Comparison of ENCODE assay signal across 1 cellular context in the genomic region with DNA sequence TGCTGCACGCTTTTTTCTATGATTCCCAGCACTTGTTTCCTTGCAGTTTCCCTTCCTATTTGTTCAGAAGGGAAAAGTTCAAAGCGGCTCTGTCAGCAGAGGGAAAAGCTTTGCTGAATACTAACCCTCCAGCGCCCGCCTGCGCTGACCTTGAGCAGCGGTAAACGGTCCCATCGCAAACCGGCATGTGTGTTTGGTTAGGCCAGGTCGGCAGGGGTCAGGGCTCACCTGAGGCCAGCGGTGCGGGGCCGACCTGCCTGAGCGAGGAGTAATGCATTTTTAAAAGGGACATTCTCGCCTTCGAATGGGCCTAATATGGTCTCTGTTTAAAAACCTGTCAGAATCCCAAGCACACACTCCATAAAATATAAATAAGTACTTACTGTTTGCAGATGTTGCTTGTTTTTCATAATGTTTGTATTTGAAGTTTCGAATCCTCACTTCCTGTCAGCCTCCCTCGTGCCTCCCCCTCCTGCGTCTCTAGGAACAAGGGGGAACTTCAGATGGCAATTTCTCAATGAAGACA.
A peak's percentile ranks its signal among the peaks of the same experiment; 100 is the strongest.
TF ChIP-seq lines count a peak whose summit lies in the region.

No MANE protein-coding gene starts in this region.

TF ChIP-seq in HepG2, 621 proteins besides CTCF, POLR2A, EP300 and RAD21 (continued from another document and continues in another):
- no peak; the same call in 1 of the 2 replicates for TF ChIP-seq JDP2 (CRISPR knock-in tag; IDR thresholded peaks at IDR 0.05; ENCODE audit: borderline replicate concordance)
- TF ChIP-seq, protein P1, sequence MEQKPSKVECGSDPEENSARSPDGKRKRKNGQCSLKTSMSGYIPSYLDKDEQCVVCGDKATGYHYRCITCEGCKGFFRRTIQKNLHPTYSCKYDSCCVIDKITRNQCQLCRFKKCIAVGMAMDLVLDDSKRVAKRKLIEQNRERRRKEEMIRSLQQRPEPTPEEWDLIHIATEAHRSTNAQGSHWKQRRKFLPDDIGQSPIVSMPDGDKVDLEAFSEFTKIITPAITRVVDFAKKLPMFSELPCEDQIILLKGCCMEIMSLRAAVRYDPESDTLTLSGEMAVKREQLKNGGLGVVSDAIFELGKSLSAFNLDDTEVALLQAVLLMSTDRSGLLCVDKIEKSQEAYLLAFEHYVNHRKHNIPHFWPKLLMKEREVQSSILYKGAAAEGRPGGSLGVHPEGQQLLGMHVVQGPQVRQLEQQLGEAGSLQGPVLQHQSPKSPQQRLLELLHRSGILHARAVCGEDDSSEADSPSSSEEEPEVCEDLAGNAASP (CRISPR knock-in tag; IDR thresholded peaks at IDR 0.05; ENCODE audit: borderline replicate concordance), result peak; percentile 100
- peak; percentile 68; the same call in 1 of the 2 replicates for TF ChIP-seq ZNF230 (CRISPR knock-in tag; IDR thresholded peaks at IDR 0.05)
- TF ChIP-seq, protein P2, sequence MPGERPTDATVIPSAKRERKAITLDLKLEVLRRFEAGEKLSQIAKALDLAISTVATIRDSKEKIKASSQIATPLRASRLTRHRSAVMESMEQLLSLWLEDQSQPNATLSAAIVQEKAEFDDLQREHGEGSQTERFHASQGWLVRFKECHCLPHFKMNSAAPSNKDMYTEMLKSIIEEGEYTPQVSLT (CRISPR knock-in tag; IDR thresholded peaks at IDR 0.05; ENCODE audit: borderline replicate concordance, low read depth), result no peak
- TF ChIP-seq ZNF644 (CRISPR knock-in tag; IDR thresholded peaks at IDR 0.05; ENCODE audit: low read depth), result peak; percentile 73
- TF ChIP-seq CBX2 (IDR thresholded peaks at IDR 0.05; ENCODE audit: low read depth, low read length), result no peak
- no peak for TF ChIP-seq CBX2 (CRISPR knock-in tag; IDR thresholded peaks at IDR 0.05; ENCODE audit: low read depth)
- TF ChIP-seq KLF9 (CRISPR knock-in tag; IDR thresholded peaks at IDR 0.05; ENCODE audit: low read depth), result no peak
- TF ChIP-seq ZNF775 (CRISPR knock-in tag; IDR thresholded peaks at IDR 0.05; ENCODE audit: borderline replicate concordance), result peak; percentile 78; the same call in 1 of the 2 replicates
- TF ChIP-seq RCOR2 (CRISPR knock-in tag; IDR thresholded peaks at IDR 0.05), result 0 out of 2 replicates have a peak, but pooled peaks have one; percentile 49
- TF ChIP-seq, protein P3, sequence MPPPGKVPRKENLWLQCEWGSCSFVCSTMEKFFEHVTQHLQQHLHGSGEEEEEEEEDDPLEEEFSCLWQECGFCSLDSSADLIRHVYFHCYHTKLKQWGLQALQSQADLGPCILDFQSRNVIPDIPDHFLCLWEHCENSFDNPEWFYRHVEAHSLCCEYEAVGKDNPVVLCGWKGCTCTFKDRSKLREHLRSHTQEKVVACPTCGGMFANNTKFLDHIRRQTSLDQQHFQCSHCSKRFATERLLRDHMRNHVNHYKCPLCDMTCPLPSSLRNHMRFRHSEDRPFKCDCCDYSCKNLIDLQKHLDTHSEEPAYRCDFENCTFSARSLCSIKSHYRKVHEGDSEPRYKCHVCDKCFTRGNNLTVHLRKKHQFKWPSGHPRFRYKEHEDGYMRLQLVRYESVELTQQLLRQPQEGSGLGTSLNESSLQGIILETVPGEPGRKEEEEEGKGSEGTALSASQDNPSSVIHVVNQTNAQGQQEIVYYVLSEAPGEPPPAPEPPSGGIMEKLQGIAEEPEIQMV (CRISPR knock-in tag; IDR thresholded peaks at IDR 0.05; ENCODE audit: low read depth), result peak; percentile 78; the same call in 1 of the 2 replicates
- TF ChIP-seq AHR (CRISPR knock-in tag; IDR thresholded peaks at IDR 0.05), result peak; percentile 60; the same call in 1 of the 2 replicates
- TF ChIP-seq ZNF720 (CRISPR knock-in tag; IDR thresholded peaks at IDR 0.05), result no peak
- TF ChIP-seq, protein P4, sequence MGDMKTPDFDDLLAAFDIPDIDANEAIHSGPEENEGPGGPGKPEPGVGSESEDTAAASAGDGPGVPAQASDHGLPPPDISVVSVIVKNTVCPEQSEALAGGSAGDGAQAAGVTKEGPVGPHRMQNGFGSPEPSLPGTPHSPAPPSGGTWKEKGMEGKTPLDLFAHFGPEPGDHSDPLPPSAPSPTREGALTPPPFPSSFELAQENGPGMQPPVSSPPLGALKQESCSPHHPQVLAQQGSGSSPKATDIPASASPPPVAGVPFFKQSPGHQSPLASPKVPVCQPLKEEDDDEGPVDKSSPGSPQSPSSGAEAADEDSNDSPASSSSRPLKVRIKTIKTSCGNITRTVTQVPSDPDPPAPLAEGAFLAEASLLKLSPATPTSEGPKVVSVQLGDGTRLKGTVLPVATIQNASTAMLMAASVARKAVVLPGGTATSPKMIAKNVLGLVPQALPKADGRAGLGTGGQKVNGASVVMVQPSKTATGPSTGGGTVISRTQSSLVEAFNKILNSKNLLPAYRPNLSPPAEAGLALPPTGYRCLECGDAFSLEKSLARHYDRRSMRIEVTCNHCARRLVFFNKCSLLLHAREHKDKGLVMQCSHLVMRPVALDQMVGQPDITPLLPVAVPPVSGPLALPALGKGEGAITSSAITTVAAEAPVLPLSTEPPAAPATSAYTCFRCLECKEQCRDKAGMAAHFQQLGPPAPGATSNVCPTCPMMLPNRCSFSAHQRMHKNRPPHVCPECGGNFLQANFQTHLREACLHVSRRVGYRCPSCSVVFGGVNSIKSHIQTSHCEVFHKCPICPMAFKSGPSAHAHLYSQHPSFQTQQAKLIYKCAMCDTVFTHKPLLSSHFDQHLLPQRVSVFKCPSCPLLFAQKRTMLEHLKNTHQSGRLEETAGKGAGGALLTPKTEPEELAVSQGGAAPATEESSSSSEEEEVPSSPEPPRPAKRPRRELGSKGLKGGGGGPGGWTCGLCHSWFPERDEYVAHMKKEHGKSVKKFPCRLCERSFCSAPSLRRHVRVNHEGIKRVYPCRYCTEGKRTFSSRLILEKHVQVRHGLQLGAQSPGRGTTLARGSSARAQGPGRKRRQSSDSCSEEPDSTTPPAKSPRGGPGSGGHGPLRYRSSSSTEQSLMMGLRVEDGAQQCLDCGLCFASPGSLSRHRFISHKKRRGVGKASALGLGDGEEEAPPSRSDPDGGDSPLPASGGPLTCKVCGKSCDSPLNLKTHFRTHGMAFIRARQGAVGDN (CRISPR knock-in tag; IDR thresholded peaks at IDR 0.05), result peak; percentile 99
- TF ChIP-seq, protein P5, sequence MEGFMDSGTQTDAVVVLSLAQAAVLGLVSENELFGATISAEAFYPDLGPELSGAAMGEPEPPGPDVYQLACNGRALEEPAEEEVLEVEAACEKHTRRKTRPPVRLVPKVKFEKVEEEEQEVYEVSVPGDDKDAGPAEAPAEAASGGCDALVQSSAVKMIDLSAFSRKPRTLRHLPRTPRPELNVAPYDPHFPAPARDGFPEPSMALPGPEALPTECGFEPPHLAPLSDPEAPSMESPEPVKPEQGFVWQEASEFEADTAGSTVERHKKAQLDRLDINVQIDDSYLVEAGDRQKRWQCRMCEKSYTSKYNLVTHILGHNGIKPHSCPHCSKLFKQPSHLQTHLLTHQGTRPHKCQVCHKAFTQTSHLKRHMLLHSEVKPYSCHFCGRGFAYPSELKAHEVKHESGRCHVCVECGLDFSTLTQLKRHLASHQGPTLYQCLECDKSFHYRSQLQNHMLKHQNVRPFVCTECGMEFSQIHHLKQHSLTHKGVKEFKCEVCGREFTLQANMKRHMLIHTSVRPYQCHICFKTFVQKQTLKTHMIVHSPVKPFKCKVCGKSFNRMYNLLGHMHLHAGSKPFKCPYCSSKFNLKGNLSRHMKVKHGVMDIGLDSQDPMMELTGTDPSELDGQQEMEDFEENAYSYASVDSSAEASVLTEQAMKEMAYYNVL (CRISPR knock-in tag; IDR thresholded peaks at IDR 0.05; ENCODE audit: borderline replicate concordance), result peak; percentile 100
- TF ChIP-seq ZNF30 (CRISPR knock-in tag; IDR thresholded peaks at IDR 0.05), result no peak
- no peak for TF ChIP-seq ZNF567 (CRISPR knock-in tag; IDR thresholded peaks at IDR 0.05; ENCODE audit: borderline replicate concordance)
- peak; percentile 82; the same call in 1 of the 2 replicates for TF ChIP-seq ZNF256 (CRISPR knock-in tag; conservative IDR thresholded peaks at IDR 0.05)
- TF ChIP-seq SRY (CRISPR knock-in tag; IDR thresholded peaks at IDR 0.05), result no peak
- TF ChIP-seq, protein P6, sequence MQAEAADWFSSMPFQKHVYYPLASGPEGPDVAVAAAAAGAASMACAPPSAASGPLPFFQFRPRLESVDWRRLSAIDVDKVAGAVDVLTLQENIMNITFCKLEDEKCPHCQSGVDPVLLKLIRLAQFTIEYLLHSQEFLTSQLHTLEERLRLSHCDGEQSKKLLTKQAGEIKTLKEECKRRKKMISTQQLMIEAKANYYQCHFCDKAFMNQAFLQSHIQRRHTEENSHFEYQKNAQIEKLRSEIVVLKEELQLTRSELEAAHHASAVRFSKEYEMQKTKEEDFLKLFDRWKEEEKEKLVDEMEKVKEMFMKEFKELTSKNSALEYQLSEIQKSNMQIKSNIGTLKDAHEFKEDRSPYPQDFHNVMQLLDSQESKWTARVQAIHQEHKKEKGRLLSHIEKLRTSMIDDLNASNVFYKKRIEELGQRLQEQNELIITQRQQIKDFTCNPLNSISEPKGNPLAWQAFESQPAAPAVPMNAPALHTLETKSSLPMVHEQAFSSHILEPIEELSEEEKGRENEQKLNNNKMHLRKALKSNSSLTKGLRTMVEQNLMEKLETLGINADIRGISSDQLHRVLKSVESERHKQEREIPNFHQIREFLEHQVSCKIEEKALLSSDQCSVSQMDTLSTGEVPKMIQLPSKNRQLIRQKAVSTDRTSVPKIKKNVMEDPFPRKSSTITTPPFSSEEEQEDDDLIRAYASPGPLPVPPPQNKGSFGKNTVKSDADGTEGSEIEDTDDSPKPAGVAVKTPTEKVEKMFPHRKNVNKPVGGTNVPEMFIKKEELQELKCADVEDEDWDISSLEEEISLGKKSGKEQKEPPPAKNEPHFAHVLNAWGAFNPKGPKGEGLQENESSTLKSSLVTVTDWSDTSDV (CRISPR knock-in tag; IDR thresholded peaks at IDR 0.05), result peak; percentile 29; the same call in 1 of the 2 replicates
- TF ChIP-seq SKI (IDR thresholded peaks at IDR 0.05; ENCODE audit: partially characterized antibody), result peak; percentile 94
- no peak for TF ChIP-seq ZFP62 (CRISPR knock-in tag; IDR thresholded peaks at IDR 0.05)
- TF ChIP-seq POGZ (CRISPR knock-in tag; IDR thresholded peaks at IDR 0.05), result peak; percentile 93
- peak; percentile 62 for TF ChIP-seq PTBP1 (IDR thresholded peaks at IDR 0.05; ENCODE audit: low read depth, low read length, poor library complexity, severe bottlenecking)
- TF ChIP-seq SALL2 (CRISPR knock-in tag; IDR thresholded peaks at IDR 0.05), result peak; percentile 75
- TF ChIP-seq ZSCAN21 (CRISPR knock-in tag; IDR thresholded peaks at IDR 0.05; ENCODE audit: borderline replicate concordance), result peak; percentile 74; the same call in 1 of the 2 replicates
- TF ChIP-seq ZSCAN9 (CRISPR knock-in tag; IDR thresholded peaks at IDR 0.05; ENCODE audit: borderline replicate concordance), result no peak
- peak; percentile 64; the same call in 1 of the 2 replicates for TF ChIP-seq ZKSCAN1 (IDR thresholded peaks at IDR 0.05; ENCODE audit: low read length)
- TF ChIP-seq ZNF382 (CRISPR knock-in tag; IDR thresholded peaks at IDR 0.05; ENCODE audit: borderline replicate concordance), result no peak
- TF ChIP-seq SAFB2 (CRISPR knock-in tag; IDR thresholded peaks at IDR 0.05; ENCODE audit: borderline replicate concordance, low read depth), result no peak; the same call in 1 of the 2 replicates
- TF ChIP-seq SUZ12 (IDR thresholded peaks at IDR 0.05; ENCODE audit: low read depth, low read length), result no peak
- TF ChIP-seq, protein P7, sequence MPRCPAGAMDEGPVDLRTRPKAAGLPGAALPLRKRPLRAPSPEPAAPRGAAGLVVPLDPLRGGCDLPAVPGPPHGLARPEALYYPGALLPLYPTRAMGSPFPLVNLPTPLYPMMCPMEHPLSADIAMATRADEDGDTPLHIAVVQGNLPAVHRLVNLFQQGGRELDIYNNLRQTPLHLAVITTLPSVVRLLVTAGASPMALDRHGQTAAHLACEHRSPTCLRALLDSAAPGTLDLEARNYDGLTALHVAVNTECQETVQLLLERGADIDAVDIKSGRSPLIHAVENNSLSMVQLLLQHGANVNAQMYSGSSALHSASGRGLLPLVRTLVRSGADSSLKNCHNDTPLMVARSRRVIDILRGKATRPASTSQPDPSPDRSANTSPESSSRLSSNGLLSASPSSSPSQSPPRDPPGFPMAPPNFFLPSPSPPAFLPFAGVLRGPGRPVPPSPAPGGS (CRISPR knock-in tag; IDR thresholded peaks at IDR 0.05), result peak; percentile 31; the same call in 1 of the 2 replicates
- TF ChIP-seq ZFYVE20 (CRISPR knock-in tag; IDR thresholded peaks at IDR 0.05; ENCODE audit: borderline replicate concordance, low read depth), result no peak
- TF ChIP-seq, protein P8, sequence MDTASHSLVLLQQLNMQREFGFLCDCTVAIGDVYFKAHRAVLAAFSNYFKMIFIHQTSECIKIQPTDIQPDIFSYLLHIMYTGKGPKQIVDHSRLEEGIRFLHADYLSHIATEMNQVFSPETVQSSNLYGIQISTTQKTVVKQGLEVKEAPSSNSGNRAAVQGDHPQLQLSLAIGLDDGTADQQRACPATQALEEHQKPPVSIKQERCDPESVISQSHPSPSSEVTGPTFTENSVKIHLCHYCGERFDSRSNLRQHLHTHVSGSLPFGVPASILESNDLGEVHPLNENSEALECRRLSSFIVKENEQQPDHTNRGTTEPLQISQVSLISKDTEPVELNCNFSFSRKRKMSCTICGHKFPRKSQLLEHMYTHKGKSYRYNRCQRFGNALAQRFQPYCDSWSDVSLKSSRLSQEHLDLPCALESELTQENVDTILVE (CRISPR knock-in tag; IDR thresholded peaks at IDR 0.05), result peak; percentile 60; the same call in 1 of the 2 replicates
- peak; percentile 92 for TF ChIP-seq KDM6A (CRISPR knock-in tag; IDR thresholded peaks at IDR 0.05; ENCODE audit: low read depth)
- no peak; the same call in 1 of the 2 replicates for TF ChIP-seq RELA (CRISPR knock-in tag; IDR thresholded peaks at IDR 0.05)
- peak; percentile 60 to 63 for TF ChIP-seq MAFK (conservative IDR thresholded peaks at IDR 0.05 in 1 of 2, IDR thresholded peaks at IDR 0.05 in 1 of 2; ENCODE audit: low read length in 2 of 2)
- no peak for TF ChIP-seq POLR2AphosphoS5 (IDR thresholded peaks at IDR 0.05; ENCODE audit: low read depth, low read length)
- TF ChIP-seq JUND (CRISPR knock-in tag; IDR thresholded peaks at IDR 0.05), result peak; percentile 80; the same call in 1 of the 2 replicates
- peak; percentile 100 for TF ChIP-seq SALL1 (CRISPR knock-in tag; IDR thresholded peaks at IDR 0.05)
- TF ChIP-seq, protein P9, sequence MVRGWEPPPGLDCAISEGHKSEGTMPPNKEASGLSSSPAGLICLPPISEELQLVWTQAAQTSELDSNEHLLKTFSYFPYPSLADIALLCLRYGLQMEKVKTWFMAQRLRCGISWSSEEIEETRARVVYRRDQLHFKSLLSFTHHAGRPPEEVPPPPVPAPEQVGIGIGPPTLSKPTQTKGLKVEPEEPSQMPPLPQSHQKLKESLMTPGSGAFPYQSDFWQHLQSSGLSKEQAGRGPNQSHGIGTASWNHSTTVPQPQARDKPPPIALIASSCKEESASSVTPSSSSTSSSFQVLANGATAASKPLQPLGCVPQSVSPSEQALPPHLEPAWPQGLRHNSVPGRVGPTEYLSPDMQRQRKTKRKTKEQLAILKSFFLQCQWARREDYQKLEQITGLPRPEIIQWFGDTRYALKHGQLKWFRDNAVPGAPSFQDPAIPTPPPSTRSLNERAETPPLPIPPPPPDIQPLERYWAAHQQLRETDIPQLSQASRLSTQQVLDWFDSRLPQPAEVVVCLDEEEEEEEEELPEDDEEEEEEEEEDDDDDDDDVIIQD (CRISPR knock-in tag; IDR thresholded peaks at IDR 0.05; ENCODE audit: low read depth), result peak; percentile 87
- TF ChIP-seq, protein P10, sequence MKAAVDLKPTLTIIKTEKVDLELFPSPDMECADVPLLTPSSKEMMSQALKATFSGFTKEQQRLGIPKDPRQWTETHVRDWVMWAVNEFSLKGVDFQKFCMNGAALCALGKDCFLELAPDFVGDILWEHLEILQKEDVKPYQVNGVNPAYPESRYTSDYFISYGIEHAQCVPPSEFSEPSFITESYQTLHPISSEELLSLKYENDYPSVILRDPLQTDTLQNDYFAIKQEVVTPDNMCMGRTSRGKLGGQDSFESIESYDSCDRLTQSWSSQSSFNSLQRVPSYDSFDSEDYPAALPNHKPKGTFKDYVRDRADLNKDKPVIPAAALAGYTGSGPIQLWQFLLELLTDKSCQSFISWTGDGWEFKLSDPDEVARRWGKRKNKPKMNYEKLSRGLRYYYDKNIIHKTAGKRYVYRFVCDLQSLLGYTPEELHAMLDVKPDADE (CRISPR knock-in tag; IDR thresholded peaks at IDR 0.05), result no peak
- peak; percentile 74; the same call in 1 of the 2 replicates for TF ChIP-seq STAT5B (CRISPR knock-in tag; IDR thresholded peaks at IDR 0.05)
